In the genomic region with DNA sequence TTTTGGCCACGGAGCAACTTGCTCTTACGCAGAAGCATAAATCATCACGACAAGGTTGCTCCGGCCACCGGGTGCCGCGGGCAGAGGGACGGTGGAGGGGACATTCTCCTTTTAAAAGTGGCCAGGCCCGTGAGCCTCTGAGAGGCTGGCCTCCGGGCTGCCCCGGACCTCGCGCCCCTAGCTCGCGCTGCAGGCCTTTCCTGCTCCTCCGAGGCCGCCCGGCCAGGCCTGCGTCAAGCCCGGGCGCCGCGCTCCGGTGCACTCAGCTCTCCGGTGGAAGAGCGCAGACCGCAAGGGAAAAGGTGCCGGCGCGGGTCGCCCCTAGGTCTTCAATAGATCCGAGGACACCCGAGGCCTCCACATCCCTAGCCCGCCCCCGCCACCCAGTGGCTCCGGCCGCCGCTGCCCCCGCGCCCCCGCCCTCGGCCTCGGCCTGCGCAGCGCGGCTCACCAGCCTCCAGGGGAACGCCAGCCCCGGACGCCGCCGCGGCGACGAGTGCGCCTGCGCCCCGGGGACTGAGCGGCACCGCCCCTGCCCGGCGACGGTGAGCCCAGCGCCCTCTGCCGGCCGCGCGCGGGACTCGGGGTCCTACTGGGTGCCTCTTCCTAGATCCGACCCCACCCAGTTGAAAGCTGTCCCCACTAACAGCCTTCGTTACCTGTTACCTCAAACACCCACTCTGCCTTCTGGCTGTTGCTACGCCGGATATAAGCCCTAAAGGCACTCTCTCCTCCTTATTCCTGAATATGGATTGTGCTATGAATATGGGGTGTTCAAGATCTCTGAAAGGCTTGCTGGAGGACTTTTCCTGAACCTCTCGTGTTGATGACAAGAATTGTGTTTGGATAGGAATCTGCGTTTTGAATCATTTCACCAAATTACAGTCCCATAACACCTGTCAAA, we compare ENCODE assay signal across 1 cellular context.
TF ChIP-seq lines count a peak whose summit lies in the region.

A gene (minus strand): TSS at position 500 of the 904 bp plus-strand sequence. CDS start 10,671 bp downstream, outside the sequence.

TF ChIP-seq in K562, 482 proteins besides CTCF, POLR2A, EP300 and RAD21 (continued from another document):
- TF ChIP-seq HIVEP1 (CRISPR knock-in tag; IDR thresholded peaks at IDR 0.05) (no peak), JUNB (CRISPR knock-in tag; conservative IDR thresholded peaks at IDR 0.05) (no peak), ERF (CRISPR knock-in tag; IDR thresholded peaks at IDR 0.05) (no peak), ZEB2 (IDR thresholded peaks at IDR 0.05) (0 out of 2 replicates have a peak, but pooled peaks have one; percentile 4), NFE2 (IDR thresholded peaks at IDR 0.05; ENCODE audit: low read depth) (no peak), ELF2 (CRISPR knock-in tag; IDR thresholded peaks at IDR 0.05) (no peak), ZNF143 (CRISPR knock-in tag; IDR thresholded peaks at IDR 0.05) (no peak)
